ENCODE assay signal across 13 cellular contexts in genomic region chr6:137290601-137291261, GRCh38.
"Had no signal": no experiment of that assay in that cellular context is flagged by ENCODE, and none has a peak within 500 bp of the region (broad histone marks: within the 10 kb centered on the region; RNA-seq: fewer than 3 reads in every experiment).

No MANE protein-coding gene starts in this region.

- H3K27ac ChIP-seq: brain microvascular endothelial cell, sigmoid colon, upper lobe of left lung had no signal

- H3K27me3 Mint-ChIP-seq: effector memory CD8-positive, alpha-beta T cell had no signal

- H3K36me3 ChIP-seq: brain microvascular endothelial cell, sigmoid colon, spleen, upper lobe of left lung had no signal

- H3K4me3 ChIP-seq: sigmoid colon, spleen, upper lobe of left lung had no signal

- H3K27ac Mint-ChIP-seq: activated CD8-positive, alpha-beta T cell treated with anti-CD3 and anti-CD28 coated beads, Interleukin-2, amount 10 ng/mL, durations not matched to agents 7 days and 5 days; activated naive CD8-positive, alpha-beta T cell; effector memory CD8-positive, alpha-beta T cell; stimulated activated naive CD8-positive, alpha-beta T cell treated with anti-CD3 and anti-CD28 coated beads, Interleukin-15, amount 100 ng/mL, for 72 hours; T-cell had no signal

- H3K36me3 Mint-ChIP-seq: activated naive CD8-positive, alpha-beta T cell; T-cell had no signal

- H3K9me3 ChIP-seq: sigmoid colon, upper lobe of left lung had no signal

- ATAC-seq: activated CD8-positive, alpha-beta T cell treated with anti-CD3 and anti-CD28 coated beads, Interleukin-2, amount 10 ng/mL, durations not matched to agents 7 days and 5 days; T-cell had no signal

- H3K4me1 ChIP-seq: sigmoid colon had no signal

- DNase-seq: activated CD4-positive, alpha-beta T cell treated with anti-CD3 and anti-CD28 coated beads for 4 hours; activated CD8-positive, alpha-beta memory T cell treated with anti-CD3 and anti-CD28 coated beads, Interleukin-2, amount 50 U/mL, for 4 hours; activated CD8-positive, alpha-beta T cell treated with anti-CD3 and anti-CD28 coated beads, Interleukin-2, amount 10 ng/mL, durations not matched to agents 7 days and 5 days; activated gamma-delta T cell; activated T-cell treated with anti-CD3 and anti-CD28 coated beads, Interleukin-2, amount 50 U/mL, for 48 hours; effector memory CD8-positive, alpha-beta T cell; sigmoid colon; spleen; stimulated activated naive CD8-positive, alpha-beta T cell treated with anti-CD3 and anti-CD28 coated beads, Interleukin-15, amount 100 ng/mL, for 72 hours had no signal

- H3K27me3 ChIP-seq: brain microvascular endothelial cell, sigmoid colon, spleen, upper lobe of left lung had no signal

- H3K4me3 Mint-ChIP-seq: activated CD8-positive, alpha-beta T cell treated with anti-CD3 and anti-CD28 coated beads, Interleukin-2, amount 10 ng/mL, durations not matched to agents 7 days and 5 days; activated naive CD8-positive, alpha-beta T cell; effector memory CD8-positive, alpha-beta T cell; T-cell had no signal
